In the genomic region with DNA sequence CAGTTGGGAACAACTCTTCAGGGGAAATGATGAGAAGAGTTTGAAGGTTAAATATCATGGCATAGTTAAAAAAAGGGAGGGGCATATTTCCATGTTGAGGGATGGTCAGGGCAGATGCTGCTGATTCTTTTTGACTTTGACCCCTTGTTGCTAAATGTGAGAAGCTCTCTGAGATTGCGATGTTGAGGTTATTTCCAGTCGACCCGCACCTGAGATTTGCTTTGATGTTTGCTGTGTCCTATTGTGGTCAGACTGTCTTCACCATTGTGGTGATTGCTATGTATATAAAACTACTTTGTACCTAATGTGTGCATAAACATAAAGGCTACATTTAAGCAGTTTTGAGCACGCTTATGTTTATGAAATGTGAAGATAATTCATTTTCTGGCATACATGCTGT, we compare ENCODE assay signal across 8 cellular contexts.
"Had no signal": no experiment of that assay in that cellular context is flagged by ENCODE, and none has a peak within 500 bp of the region (broad histone marks: within the 10 kb centered on the region; RNA-seq: fewer than 3 reads in every experiment).

No MANE protein-coding gene starts in this region.

- H3K4me3 ChIP-seq: GM23248 had no signal

- H3K4me1 Mint-ChIP-seq: IgD-negative memory B cell had no signal

- H3K4me2 ChIP-seq: KMS-11 had no signal

- H3K4me3 Mint-ChIP-seq: H9, IgD-negative memory B cell had no signal

- DNase-seq: GM23248, GOT3, H9, HCEC 1CT, KBM-7 had no signal

- H3K27ac ChIP-seq: GM23248, HL-60, KMS-11 had no signal

- H3K9ac ChIP-seq: GM23248, KMS-11 had no signal

- H2AFZ ChIP-seq: GM23248 had no signal

- H3K27me3 Mint-ChIP-seq: IgD-negative memory B cell had no signal
